ENCODE assay signal across 8 cellular contexts in genomic region chr3:41961750-41962679, GRCh38. TPM values are rescaled to one million over a fixed set of nuclear protein-coding genes. Genes with fewer than 3 reads are reported as not detected.
DNase-seq lines count a peak whose midpoint lies in the region; ATAC-seq lines count a peak whose summit lies in the region.

Gene ULK4 (minus strand): TSS chr3:41962103. CDS start chr3:41954759, 7,344 bp downstream.

- H3K27ac ChIP-seq in BLaER1, result peak within 1 kb of the TSS; percentile 98

- peak within 1 kb of the TSS; percentile 96 for H3K9ac ChIP-seq in BLaER1

- ATAC-seq in GM19328 (IDR thresholded peaks at IDR 0.05; ENCODE audit: unreplicated experiment) (peak; percentile 92), HG03520 (IDR thresholded peaks at IDR 0.05; ENCODE audit: unreplicated experiment) (peak; percentile 92), left lobe of liver (peak; percentile 96)

- H3K4me3 ChIP-seq in BLaER1, result peak within 1 kb of the TSS; percentile 88

- H3K27me3 ChIP-seq in BLaER1, result no peaks in the 10 kb centered on the region

- no peaks in the 10 kb centered on the region for H4K20me1 ChIP-seq in BLaER1

- H3K9me3 ChIP-seq in BLaER1, result no peaks in the 10 kb centered on the region

- DNase-seq in NCI-H69 (lab: John Stamatoyannopoulos, UW) (peak; percentile 97), dedifferentiated amniotic fluid mesenchymal stem cell (ENCODE audit: extremely low spot score) (peak; percentile 100), left lobe of liver (ENCODE audit: low spot score) (peak; percentile 99)
- peak; percentile 91 for DNase-seq in activated CD4-positive, alpha-beta T cell treated with anti-CD3 and anti-CD28 coated beads, Interleukin-2, amount 50 U/mL, for 1 hour
- peak; percentile 92 for DNase-seq in stimulated activated CD4-positive, alpha-beta T cell treated with anti-CD3 and anti-CD28 coated beads, Interleukin-2, amount 100 ng/mL, for 4 hours (ENCODE audit: low read depth)

- peak within 1 kb of the TSS; percentile 96 for H3K4me2 ChIP-seq in BLaER1

- H3K36me3 ChIP-seq in BLaER1, result no peaks in the 10 kb centered on the region

- H3K4me1 ChIP-seq in BLaER1, result peaks cover 27% of the 10 kb centered on the region

RNA-seq across cellular contexts. Expression of gene ULK4, which starts in this region (rescaled TPM):
- 2.3 TPM for total RNA-seq in left lobe of liver

Comparison
In these comparisons a context has a peak if more than half of its experiments do, and no peak if none do; other contexts are left out.
1. Peak in every context shown above with its lines: DNase-seq, ATAC-seq, H3K4me3 ChIP-seq and H3K27ac ChIP-seq.